8 cellular contexts compared by ENCODE assay signal in the genomic region with DNA sequence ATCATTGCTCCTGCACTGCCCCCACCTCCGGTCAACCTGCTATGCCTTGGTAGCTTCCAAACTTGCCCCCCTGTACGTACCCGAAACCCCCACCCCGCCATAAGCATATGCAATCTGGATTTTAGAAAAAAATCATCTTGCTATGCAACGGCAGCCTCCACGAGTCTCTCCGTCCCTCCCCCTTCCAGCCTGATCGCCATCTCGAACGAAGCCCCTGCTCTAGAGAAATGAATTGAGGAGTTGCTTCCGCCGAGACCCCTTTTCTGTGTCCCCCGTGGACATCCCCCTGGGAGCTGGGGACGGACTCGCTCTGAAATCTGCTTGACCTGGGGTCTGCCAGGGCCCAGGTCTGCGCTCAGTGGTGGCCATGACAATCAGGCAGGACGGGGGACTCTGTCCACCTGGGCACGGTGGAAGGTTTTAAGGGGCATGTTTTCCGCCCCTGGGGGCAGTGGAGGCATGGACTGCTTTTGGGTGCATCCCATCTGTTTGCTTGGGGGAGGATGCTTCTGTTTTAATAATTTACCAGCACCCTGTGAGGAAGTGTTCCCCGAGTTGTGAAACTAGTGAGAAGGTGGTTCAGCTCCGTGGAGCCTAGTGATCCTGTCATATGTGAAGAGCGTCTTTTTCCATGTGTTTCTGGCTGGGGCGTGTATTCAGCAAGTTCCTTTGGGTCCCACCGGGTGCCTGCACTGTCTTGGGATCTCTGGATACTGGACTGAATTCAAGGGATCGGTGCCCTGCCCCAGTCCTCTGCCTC. TPM values are rescaled to one million over a fixed set of nuclear protein-coding genes. Genes with fewer than 3 reads are reported as not detected.
DNase-seq lines count a peak whose midpoint lies in the region; ATAC-seq and TF ChIP-seq lines count a peak whose summit lies in the region.

No MANE protein-coding gene starts in this region.

- no peaks in the 10 kb centered on the region for H3K27me3 Mint-ChIP-seq in activated CD4-positive, alpha-beta T cell treated with anti-CD3 and anti-CD28 coated beads for 36 hours

- POLR2A ChIA-PET in activated CD4-positive, alpha-beta T cell treated with anti-CD3 and anti-CD28 coated beads for 36 hours (lab: Charles Lee): no interaction called here

- peak; percentile 35 for DNase-seq in activated CD4-positive, alpha-beta T cell treated with anti-CD3 and anti-CD28 coated beads for 36 hours
- no peak for DNase-seq in activated CD4-positive, alpha-beta T cell treated with anti-CD3 and anti-CD28 coated beads, Interleukin-2, amount 50 U/mL, for 1 hour
- DNase-seq in NOMO-1 treated with dmso at 0.1 percent for 144 hours (lab: John Stamatoyannopoulos, UW; ENCODE audit: unreplicated experiment) (peak; percentile 5), breast epithelium (ENCODE audit: low spot score in 2 of 2) (no peak), mesendoderm (no peak), aorta (peak in 1 of 2 donors; percentile 71)

- peak overlapping the region; percentile 15 for H3K4me2 ChIP-seq in mesendoderm (ENCODE audit: low read length)

- H3K27me3 ChIP-seq in breast epithelium (no peaks in the 10 kb centered on the region), mesendoderm (ENCODE audit: insufficient read depth, low read length, poor library complexity) (no peaks in the 10 kb centered on the region), aorta (ENCODE audit: control insufficient read depth in 1 of 2, insufficient read depth in 2 of 2, low read length in 1 of 2) (no peaks in the 10 kb centered on the region)

- H3K27ac ChIP-seq in breast epithelium (peak overlapping the region; percentile 81 to 91), mesendoderm (ENCODE audit: low read depth, low read length) (no peak overlapping the region), aorta (ENCODE audit: low read depth in 1 of 2, low read length in 2 of 2) (no peak overlapping the region)

- H3K9me3 ChIP-seq in breast epithelium (no peaks in the 10 kb centered on the region), aorta (ENCODE audit: control insufficient read depth, low read length) (no peaks in the 10 kb centered on the region)

- no peak for TF ChIP-seq CTCF in breast epithelium (IDR thresholded peaks at IDR 0.05)

- peaks cover 12% of the 10 kb centered on the region for H3K36me3 Mint-ChIP-seq in activated CD4-positive, alpha-beta T cell treated with anti-CD3 and anti-CD28 coated beads for 36 hours (ENCODE audit: low read depth)

- H2AK5ac ChIP-seq in mesendoderm (ENCODE audit: low read length): no peak overlapping the region

- H3K9ac ChIP-seq in mesendoderm (ENCODE audit: low read length): peak overlapping the region; percentile 77

- no peak overlapping the region for H2BK15ac ChIP-seq in mesendoderm (replicated peaks; ENCODE audit: low read depth)

- peak overlapping the region; percentile 75 for H3K56ac ChIP-seq in mesendoderm (ENCODE audit: low read length)

- H3K23ac ChIP-seq in mesendoderm (ENCODE audit: low read length): peak overlapping the region; percentile 81

- peaks cover 14% of the 10 kb centered on the region for H3K79me1 ChIP-seq in mesendoderm (ENCODE audit: low read length)

- H3K18ac ChIP-seq in mesendoderm (ENCODE audit: low read length): no peak overlapping the region

- H4K8ac ChIP-seq in mesendoderm (ENCODE audit: low read depth, low read length): no peak overlapping the region

- H3K4me1 Mint-ChIP-seq in activated CD4-positive, alpha-beta T cell treated with anti-CD3 and anti-CD28 coated beads for 36 hours: peaks cover 33% of the 10 kb centered on the region

- H3K79me2 ChIP-seq in mesendoderm (ENCODE audit: control insufficient read depth, insufficient read depth, low read length): peaks cover 11% of the 10 kb centered on the region

- no peak overlapping the region for H2BK120ac ChIP-seq in mesendoderm (ENCODE audit: low read depth, low read length)

- H3K4me3 ChIP-seq in breast epithelium (peak overlapping the region; percentile 67 to 78 (median 75)), mesendoderm (ENCODE audit: low read length) (peak overlapping the region; percentile 46), aorta (ENCODE audit: low read length in 2 of 2) (peak overlapping the region; percentile 76 to 78)

- H3K4me3 Mint-ChIP-seq in activated CD4-positive, alpha-beta T cell treated with anti-CD3 and anti-CD28 coated beads for 36 hours: peak overlapping the region; percentile 91

- no peaks in the 10 kb centered on the region for H3K9me3 Mint-ChIP-seq in activated CD4-positive, alpha-beta T cell treated with anti-CD3 and anti-CD28 coated beads for 36 hours (ENCODE audit: low read depth)

- H2BK5ac ChIP-seq in mesendoderm (ENCODE audit: low read length): no peak overlapping the region

- H3K4me1 ChIP-seq in breast epithelium (peaks cover 3 to 25% of the 10 kb centered on the region in 2 donors), mesendoderm (ENCODE audit: control insufficient read depth, low read depth, low read length) (peaks cover 3% of the 10 kb centered on the region), aorta (ENCODE audit: control insufficient read depth in 1 of 2, insufficient read depth in 2 of 2, low read length in 2 of 2) (no peaks in the 10 kb centered on the region)

- no peak for TF ChIP-seq POLR2A in breast epithelium (IDR thresholded peaks at IDR 0.05)

- intact Hi-C loops in activated CD4-positive, alpha-beta T cell treated with anti-CD3 and anti-CD28 coated beads for 36 hours (cut with DNase I, micrococcal nuclease): loop anchor here (1.0 to 5.0 kb wide), 11 partner anchors 59 to 1693 kb away; a partner anchor contains a TSS
- intact Hi-C loops in breast epithelium (cut with DNase I; ENCODE audit: low total_unique reads) (no loop called here), aorta (cut with DNase I) (loop anchor here in 1 of 2 donors (2.0 to 10.0 kb wide), 3 partner anchors 55 to 99 kb away; no protein-coding TSS in a partner anchor)

- peak overlapping the region; percentile 57 for H3K4ac ChIP-seq in mesendoderm (ENCODE audit: low read depth, low read length)

- H3K36me3 ChIP-seq in breast epithelium: no peaks in the 10 kb centered on the region
- no peaks in the 10 kb centered on the region for H3K36me3 ChIP-seq in mesendoderm (ENCODE audit: control insufficient read depth, insufficient read depth, low read length)
- no peaks in the 10 kb centered on the region for H3K36me3 ChIP-seq in aorta (ENCODE audit: control insufficient read depth in 1 of 2, insufficient read depth in 2 of 2, low read length in 1 of 2)

- peak overlapping the region; percentile 84 for H3K27ac Mint-ChIP-seq in activated CD4-positive, alpha-beta T cell treated with anti-CD3 and anti-CD28 coated beads for 36 hours

- ATAC-seq in activated CD4-positive, alpha-beta T cell treated with anti-CD3 and anti-CD28 coated beads for 36 hours: no peak
- ATAC-seq in aorta (ENCODE audit: low FRiP score) (no peak), esophagus mucosa (no peak), HG03175 (IDR thresholded peaks at IDR 0.05; ENCODE audit: unreplicated experiment) (no peak)

- CTCF ChIA-PET in activated CD4-positive, alpha-beta T cell treated with anti-CD3 and anti-CD28 coated beads for 36 hours (lab: Charles Lee): no interaction called here

- H4K5ac ChIP-seq in mesendoderm (ENCODE audit: low read length): no peak overlapping the region

- no CpG with 5 or more reads among the region's 25 CpGs for WGBS in mesendoderm (ENCODE audit: extremely low coverage, insufficient coverage, low lambda C conversion rate)
- 4 to 6% methylated on average over 25 of the region's 25 CpGs for WGBS in aorta, 2 donors

RNA-seq across cellular contexts. Expression of a gene that starts 1.0 kb away (rescaled TPM):
- 10 to 100 TPM; 33.9 to 35.8 TPM for total RNA-seq in activated CD4-positive, alpha-beta T cell treated with anti-CD3 and anti-CD28 coated beads for 36 hours
- 10 to 100 TPM; 25.0 to 55.3 (median 40.3) TPM for total RNA-seq in breast epithelium
- 8.5 TPM for polyA plus RNA-seq in mesendoderm (2013, experiment 1 of 2)
- 8.4 TPM for polyA plus RNA-seq in mesendoderm (2013, experiment 2 of 2)
- total RNA-seq in aorta: 10 to 100 TPM; 37.5 to 58.1 TPM
- polyA plus RNA-seq in aorta: 10 to 100 TPM in 1 of 2 donors, 1 to 10 TPM in 1; 4.4 to 14.1 TPM
- total RNA-seq in esophagus mucosa: 22.4 TPM

Comparison
In these comparisons a context has a peak if more than half of its experiments do, and no peak if none do; other contexts are left out.
1. DNase-seq: peak in activated CD4-positive, alpha-beta T cell treated with anti-CD3 and anti-CD28 coated beads for 36 hours (single experiment) and NOMO-1 treated with dmso at 0.1 percent for 144 hours (single experiment); none in activated CD4-positive, alpha-beta T cell treated with anti-CD3 and anti-CD28 coated beads, Interleukin-2, amount 50 U/mL, for 1 hour (single experiment), breast epithelium (0 of 2) and mesendoderm (single experiment).
2. H3K27ac ChIP-seq: peak in breast epithelium (2 of 2); none in mesendoderm (single experiment) and aorta (0 of 2).
3. Peak in every context shown above with its lines, with median percentiles within 50 percentile points of each other: H3K4me3 ChIP-seq.